9 cellular contexts compared by ENCODE assay signal in the genomic region with DNA sequence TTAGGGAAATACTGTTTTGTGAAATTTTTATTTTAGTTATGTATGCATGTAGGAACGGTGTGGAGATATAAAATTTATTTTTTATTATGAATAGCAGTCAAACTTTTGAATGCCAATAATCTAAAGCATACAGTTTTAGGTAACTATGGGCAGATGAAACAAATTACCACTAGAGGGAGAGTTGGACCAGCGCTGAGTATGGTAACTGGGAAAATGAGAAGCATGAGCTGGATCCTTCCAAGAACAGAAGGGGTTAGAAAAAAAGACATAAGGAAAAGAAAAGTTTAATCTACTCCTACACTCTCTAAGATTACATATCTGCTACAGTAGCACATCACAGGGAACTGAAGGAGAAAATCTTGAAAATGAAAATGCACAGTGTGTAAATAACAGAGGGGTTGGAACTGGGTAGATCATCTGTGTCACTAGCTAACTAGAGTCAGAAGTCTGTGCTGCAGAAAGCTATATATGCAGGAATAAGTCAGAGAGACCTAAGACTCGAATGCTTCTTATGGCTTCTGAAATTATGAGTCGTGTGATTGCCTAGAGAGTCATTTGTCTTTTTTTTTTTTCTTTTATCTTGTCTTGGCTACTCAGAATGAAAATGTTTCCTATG. TPM values are rescaled to one million over a fixed set of nuclear protein-coding genes. Genes with fewer than 3 reads are reported as not detected.
DNase-seq lines count a peak whose midpoint lies in the region; ATAC-seq, FAIRE-seq and TF ChIP-seq lines count a peak whose summit lies in the region.
"Had no signal": no experiment of that assay in that cellular context is flagged by ENCODE, and none has a peak within 500 bp of the region (broad histone marks: within the 10 kb centered on the region; RNA-seq: fewer than 3 reads in every experiment).

No MANE protein-coding gene starts in this region.

- H3K4me3 ChIP-seq in GM12875 (ENCODE audit: low read depth, low read length), result no peak overlapping the region
- H3K4me3 ChIP-seq in bronchial epithelial cell (ENCODE audit: low read depth, low read length), result no peak overlapping the region
- H3K4me3 ChIP-seq in osteoblast (ENCODE audit: insufficient read depth, low read length), result no peak overlapping the region

- no peaks in the 10 kb centered on the region for H3K4me1 ChIP-seq in osteoblast (ENCODE audit: insufficient read depth, low read length)

- ATAC-seq in GM18873 (IDR thresholded peaks at IDR 0.05; ENCODE audit: low FRiP score, unreplicated experiment) (no peak), HG03354 (IDR thresholded peaks at IDR 0.05; ENCODE audit: poor library complexity, severe bottlenecking, unreplicated experiment) (no peak), HG03025 (IDR thresholded peaks at IDR 0.05; ENCODE audit: low FRiP score, unreplicated experiment) (no peak)

- no peak overlapping the region for H2AFZ ChIP-seq in osteoblast (ENCODE audit: low read length)

- H3K4me2 ChIP-seq in osteoblast (ENCODE audit: insufficient read depth, low read length), result no peak overlapping the region

- H3K27ac ChIP-seq in osteoblast (ENCODE audit: low read depth, low read length), result no peak overlapping the region

- H3K9me3 ChIP-seq in osteoblast (ENCODE audit: low read depth, low read length), result peaks cover 3% of the 10 kb centered on the region

- H3K36me3 ChIP-seq in bronchial epithelial cell (ENCODE audit: control insufficient read depth, insufficient read depth, low read length), result no peaks in the 10 kb centered on the region
- H3K36me3 ChIP-seq in osteoblast (ENCODE audit: insufficient read depth, low read length), result no peaks in the 10 kb centered on the region

- H3K79me2 ChIP-seq in osteoblast (ENCODE audit: insufficient read depth, low read length), result no peaks in the 10 kb centered on the region

- FAIRE-seq in bronchial epithelial cell (lab: Jason Lieb, UNC), result no peak

- peak; percentile 19; the same call in 1 of the 2 replicates for TF ChIP-seq CTCF in GM12875 (IDR thresholded peaks at IDR 0.05; ENCODE audit: borderline replicate concordance, insufficient read depth, low read depth, low read length)
- peak; percentile 3 for TF ChIP-seq CTCF in bronchial epithelial cell (IDR thresholded peaks at IDR 0.05; ENCODE audit: insufficient read depth, low read length, severe bottlenecking)
- TF ChIP-seq CTCF in osteoblast (IDR thresholded peaks at IDR 0.05; ENCODE audit: extremely low read depth, low read depth, low read length), result peak; percentile 8

- H4K20me1 ChIP-seq in osteoblast (ENCODE audit: insufficient read depth, low read length), result no peaks in the 10 kb centered on the region

- H3K27me3 ChIP-seq in bronchial epithelial cell (ENCODE audit: control insufficient read depth, insufficient read depth, low read length) (no peaks in the 10 kb centered on the region), osteoblast (ENCODE audit: insufficient read depth, low read length) (no peaks in the 10 kb centered on the region)

- DNase-seq in NCI-H1105 (lab: John Stamatoyannopoulos, UW), result peak; percentile 1
- peak; percentile 4 for DNase-seq in bronchial epithelial cell (ENCODE audit: low read depth)
- DNase-seq in osteoblast (ENCODE audit: insufficient read length, low spot score, missing footprints), result no peak
- no peak for DNase-seq in dedifferentiated amniotic fluid mesenchymal stem cell (ENCODE audit: extremely low spot score)
- DNase-seq: NCI-H446 had no signal

RNA-seq across cellular contexts. Expression of a gene that starts 15.6 kb away (rescaled TPM):
- not detected in 2 replicates for total RNA-seq in bronchial epithelial cell
- not detected in 2 replicates for total RNA-seq in osteoblast

RNA-seq across cellular contexts. Expression of a gene that starts 46.7 kb away (rescaled TPM):
- total RNA-seq in bronchial epithelial cell, result not detected in 2 replicates
- total RNA-seq in osteoblast, result not detected in 2 replicates

Comparison
In these comparisons a context has a peak if more than half of its experiments do, and no peak if none do; other contexts are left out.
1. DNase-seq: peak in NCI-H1105 (single experiment) and bronchial epithelial cell (single experiment); none in osteoblast (single experiment) and dedifferentiated amniotic fluid mesenchymal stem cell (single experiment).
2. Peak in every context shown above with its lines, with median percentiles within 50 percentile points of each other: CTCF ChIP-seq.